9 cellular contexts compared by ENCODE assay signal in genomic region chr1:174883361-174883760, GRCh38.
A peak's percentile ranks its signal among the peaks of the same experiment; 100 is the strongest.
DNase-seq lines count a peak whose midpoint lies in the region; ATAC-seq and TF ChIP-seq lines count a peak whose summit lies in the region.
"Had no signal": no experiment of that assay in that cellular context is flagged by ENCODE, and none has a peak within 500 bp of the region (broad histone marks: within the 10 kb centered on the region; RNA-seq: fewer than 3 reads in every experiment).

No MANE protein-coding gene starts in this region.

- H3K9ac ChIP-seq in PC-3 (ENCODE audit: low read length): no peak overlapping the region

- TF ChIP-seq CTCF in PC-3 (conservative IDR thresholded peaks at IDR 0.05; ENCODE audit: low read depth, low read length) (peak; percentile 50), upper lobe of right lung (IDR thresholded peaks at IDR 0.05) (no peak), tibial nerve (IDR thresholded peaks at IDR 0.05) (no peak)

- no peaks in the 10 kb centered on the region for H3F3A ChIP-seq in PC-3 (ENCODE audit: low read length, unreplicated experiment)

- H2AFZ ChIP-seq in PC-3 (ENCODE audit: low read length): no peak overlapping the region

- intact Hi-C loops in Right ventricle myocardium inferior (cut with DNase I): loop anchor here (10.0 kb wide), 1 partner anchor 101 kb away; no protein-coding TSS in a partner anchor
- intact Hi-C loops in cardiac septum (cut with DNase I): no loop called here
- intact Hi-C loops in PC-3 (cut with micrococcal nuclease): loop anchor here (1.0 to 2.0 kb wide), 3 partner anchors 100 to 115 kb away; no protein-coding TSS in a partner anchor
- intact Hi-C loops in upper lobe of right lung (cut with DNase I): no loop called here

- no peaks in the 10 kb centered on the region for H3K79me2 ChIP-seq in PC-3 (ENCODE audit: low read length)

- CTCF ChIA-PET in PC-3 (lab: Charles Lee): interaction anchor here (0.8 kb wide), 1 partner anchor 114 kb away, joined by 4 read pairs; no protein-coding TSS in a partner anchor

- H3K4me2 ChIP-seq in PC-3 (ENCODE audit: low read length): no peak overlapping the region

- H3K4me1 ChIP-seq in PC-3 (ENCODE audit: insufficient read depth, low read length) (no peaks in the 10 kb centered on the region), upper lobe of right lung (peaks cover 14% of the 10 kb centered on the region), HAP-1 (no peaks in the 10 kb centered on the region), tibial nerve (no peaks in the 10 kb centered on the region)

- H3K9me2 ChIP-seq in PC-3 (replicated peaks; ENCODE audit: low read length): no peaks in the 10 kb centered on the region

- no peak for TF ChIP-seq EP300 in tibial nerve (IDR thresholded peaks at IDR 0.05)

- 92 to 98% methylated on average over 1 of the region's 1 CpG for WGBS in tibial nerve, 2 donors

- peak; percentile 44 for ATAC-seq in Right ventricle myocardium inferior
- peak; percentile 92 for ATAC-seq in PC-3
- ATAC-seq in upper lobe of right lung: peak; percentile 43
- no peak for ATAC-seq in GM21447 (IDR thresholded peaks at IDR 0.05; ENCODE audit: unreplicated experiment)

- H3K27ac ChIP-seq in PC-3 (ENCODE audit: low read length): no peak overlapping the region
- no peak overlapping the region for H3K27ac ChIP-seq in upper lobe of right lung
- H3K27ac ChIP-seq in tibial nerve: no peak overlapping the region

- no peak overlapping the region for H3K4me3 ChIP-seq in PC-3 (ENCODE audit: low read length)
- no peak overlapping the region for H3K4me3 ChIP-seq in upper lobe of right lung
- no peak overlapping the region for H3K4me3 ChIP-seq in HAP-1
- H3K4me3 ChIP-seq in tibial nerve: no peak overlapping the region

- TF ChIP-seq POLR2A in erythroblast (IDR thresholded peaks at IDR 0.05; ENCODE audit: low read length) (no peak), tibial nerve (IDR thresholded peaks at IDR 0.05) (no peak)

- POLR2A ChIA-PET in PC-3 (lab: Charles Lee; ENCODE audit: unreplicated experiment): no interaction called here

- BruUV-seq in PC-3 (replicated peaks; lab: Mats Ljungman, UMichigan): no TSS peak

- in situ Hi-C loops in HAP-1 (cut with MboI; ENCODE audit: low sequenced_read_pairs): no loop called here

- H3K27me3 ChIP-seq in PC-3 (ENCODE audit: low read length) (no peaks in the 10 kb centered on the region), upper lobe of right lung (no peaks in the 10 kb centered on the region), HAP-1 (ENCODE audit: low read depth) (no peaks in the 10 kb centered on the region), tibial nerve (no peaks in the 10 kb centered on the region)

- no peaks in the 10 kb centered on the region for H4K20me1 ChIP-seq in PC-3 (ENCODE audit: low read length)

- DNase-seq in Right ventricle myocardium inferior (ENCODE audit: missing footprints) (no peak), cardiac septum (ENCODE audit: low spot score) (no peak), PC-3 (peak; percentile 65), erythroblast (lab: John Stamatoyannopoulos, UW) (peak; percentile 11 to 30), upper lobe of right lung (no peak), HAP-1 (ENCODE audit: low spot score in 2 of 2) (no peak), tibial nerve (ENCODE audit: low spot score in 2 of 2) (no peak)
- DNase-seq: DMS153 had no signal

- H3K36me3 ChIP-seq in PC-3 (ENCODE audit: low read depth, low read length) (no peaks in the 10 kb centered on the region), upper lobe of right lung (no peaks in the 10 kb centered on the region), HAP-1 (replicated peaks) (no peaks in the 10 kb centered on the region), tibial nerve (peaks cover 0 to 4% (median 0%) of the 10 kb centered on the region in 3 donors)

- H3K9me3 ChIP-seq in PC-3 (ENCODE audit: low read length) (no peaks in the 10 kb centered on the region), upper lobe of right lung (no peaks in the 10 kb centered on the region), HAP-1 (no peaks in the 10 kb centered on the region), tibial nerve (no peaks in the 10 kb centered on the region)

Comparison
In these comparisons a context has a peak if more than half of its experiments do, and no peak if none do; other contexts are left out.
1. intact Hi-C loops: an anchor here in Right ventricle myocardium inferior (10.0 kb wide) and PC-3 (1.0 to 2.0 kb wide); none called in cardiac septum and upper lobe of right lung.
2. DNase-seq: peak in PC-3 (single experiment) and erythroblast (2 of 2); none in Right ventricle myocardium inferior (single experiment), cardiac septum (single experiment), upper lobe of right lung (single experiment), HAP-1 (0 of 2) and tibial nerve (0 of 2).